In genomic region chr9:112332977-112333638, GRCh38 we compare ENCODE assay signal across 8 cellular contexts. TPM values are rescaled to one million over a fixed set of nuclear protein-coding genes. Genes with fewer than 3 reads are reported as not detected.
DNase-seq lines count a peak whose midpoint lies in the region; ATAC-seq, FAIRE-seq and TF ChIP-seq lines count a peak whose summit lies in the region.

TSS of gene PTBP3 (minus strand) at chr9:112333619. CDS start at chr9:112297865, 35,754 bp downstream.

- no peaks in the 10 kb centered on the region for H3K9me3 ChIP-seq in neutrophil

- H3K27me3 ChIP-seq in foreskin keratinocyte = no peaks in the 10 kb centered on the region
- no peaks in the 10 kb centered on the region for H3K27me3 ChIP-seq in neutrophil

- FAIRE-seq in HTR-8/SVneo (lab: Jason Lieb, UNC) = no peak

- TF ChIP-seq CTCF in foreskin keratinocyte (conservative IDR thresholded peaks at IDR 0.05) (no peak), neutrophil (IDR thresholded peaks at IDR 0.05) (no peak)

- ATAC-seq in GM21360 (IDR thresholded peaks at IDR 0.05; ENCODE audit: unreplicated experiment) (peak; percentile 50), foreskin keratinocyte (peak; percentile 63)

- peaks cover 22% of the 10 kb centered on the region for H3K4me1 ChIP-seq in foreskin keratinocyte
- H3K4me1 ChIP-seq in neutrophil (ENCODE audit: control insufficient read depth in 1 of 2, insufficient read depth in 1 of 2, low read depth in 1 of 2, low read length in 1 of 2) = peaks cover 54 to 58% of the 10 kb centered on the region in 2 experiments

- peak within 1 kb of the TSS; percentile 86 to 92 for H3K4me3 ChIP-seq in neutrophil (ENCODE audit: low read depth in 1 of 2, low read length in 1 of 2)

- H3K27ac ChIP-seq in foreskin keratinocyte (peak within 1 kb of the TSS; percentile 95), neutrophil (peak within 1 kb of the TSS; percentile 100), substantia nigra (ENCODE audit: low read depth, low read length, poor library complexity, severe bottlenecking) (peak within 1 kb of the TSS; percentile 88)

- H3K36me3 ChIP-seq in neutrophil = no peaks in the 10 kb centered on the region

- peak; percentile 86 for DNase-seq in D341Med (ENCODE audit: low spot score)
- DNase-seq in HTR-8/SVneo (ENCODE audit: insufficient read length, low spot score) = peak; percentile 50
- peak; percentile 75 for DNase-seq in RPMI7951 (ENCODE audit: low read depth)
- DNase-seq in activated gamma-delta T cell treated with anti-CD3 and anti-CD28 coated beads, Interleukin-2, amount 50 U/mL, for 16 hours (ENCODE audit: low read depth) = peak; percentile 71
- DNase-seq in foreskin keratinocyte = peak in 1 of 2 donors; percentile 67
- peak in 45 of 49 donors; percentile 6 to 95 (median 52) for DNase-seq in substantia nigra (lab: John Stamatoyannopoulos, UW)

RNA-seq across cellular contexts. Expression of gene PTBP3, which starts in this region (rescaled TPM):
- total RNA-seq in RPMI7951 (2014; rRNA removed; shearing (Covaris generic)) = 21.4 and 36.4 TPM in 2 replicates
- 62.1 and 67.8 TPM in 2 replicates for total RNA-seq in foreskin keratinocyte
- 11.2 and 14.7 TPM in 2 replicates for polyA plus RNA-seq in foreskin keratinocyte
